ENCODE assay signal across 1 cellular context in genomic region chr6:63565058-63565726, GRCh38.
TF ChIP-seq lines count a peak whose summit lies in the region.

No MANE protein-coding gene starts in this region.

TF ChIP-seq in HepG2, 621 proteins besides CTCF, POLR2A, EP300 and RAD21 (continued from another document and continues in another):
- TF ChIP-seq PLSCR1 (CRISPR knock-in tag; IDR thresholded peaks at IDR 0.05; ENCODE audit: borderline replicate concordance) (no peak), DBP (CRISPR knock-in tag; IDR thresholded peaks at IDR 0.05; ENCODE audit: not compliant biosample characterization) (no peak), ZNF451 (CRISPR knock-in tag; IDR thresholded peaks at IDR 0.05) (no peak), CERS6 (CRISPR knock-in tag; IDR thresholded peaks at IDR 0.05) (no peak), ZNF430 (CRISPR knock-in tag; IDR thresholded peaks at IDR 0.05) (0 out of 2 replicates have a peak, but pooled peaks have one; percentile 11), ONECUT2 (CRISPR knock-in tag; IDR thresholded peaks at IDR 0.05) (no peak), ATM (IDR thresholded peaks at IDR 0.05; ENCODE audit: borderline replicate concordance) (no peak), ZNF34 (CRISPR knock-in tag; IDR thresholded peaks at IDR 0.05; ENCODE audit: borderline replicate concordance) (peak; percentile 81; the same call in 1 of the 2 replicates), SP4 (CRISPR knock-in tag; IDR thresholded peaks at IDR 0.05) (no peak), RXRB (CRISPR knock-in tag; IDR thresholded peaks at IDR 0.05; ENCODE audit: borderline replicate concordance) (peak; percentile 85; the same call in 1 of the 2 replicates), PLRG1 (conservative IDR thresholded peaks at IDR 0.05) (no peak), CCAR2 (optimal IDR thresholded peaks at IDR 0.05; ENCODE audit: low read depth, low read length) (no peak), ARNT2 (CRISPR knock-in tag; IDR thresholded peaks at IDR 0.05; ENCODE audit: low read depth) (no peak), TFDP1 (CRISPR knock-in tag; IDR thresholded peaks at IDR 0.05; ENCODE audit: borderline replicate concordance) (no peak), ZNF20 (CRISPR knock-in tag; IDR thresholded peaks at IDR 0.05) (no peak), SMARCC2 (IDR thresholded peaks at IDR 0.05) (peak; percentile 92; the same call in 1 of the 2 replicates), DZIP1 (CRISPR knock-in tag; IDR thresholded peaks at IDR 0.05) (no peak), SNAPC5 (CRISPR knock-in tag; IDR thresholded peaks at IDR 0.05; ENCODE audit: borderline replicate concordance) (no peak), NR2C2 (CRISPR knock-in tag; IDR thresholded peaks at IDR 0.05; ENCODE audit: borderline replicate concordance) (no peak), HOXA5 (CRISPR knock-in tag; IDR thresholded peaks at IDR 0.05) (no peak), ZBTB43 (CRISPR knock-in tag; conservative IDR thresholded peaks at IDR 0.05) (0 out of 2 replicates have a peak, but pooled peaks have one; percentile 46), HNRNPK (IDR thresholded peaks at IDR 0.05; ENCODE audit: low read depth, low read length, poor library complexity, severe bottlenecking) (no peak), ZXDC (CRISPR knock-in tag; IDR thresholded peaks at IDR 0.05) (no peak), ZNF432 (CRISPR knock-in tag; IDR thresholded peaks at IDR 0.05; ENCODE audit: borderline replicate concordance) (no peak), CENPT (CRISPR knock-in tag; IDR thresholded peaks at IDR 0.05; ENCODE audit: low read depth) (no peak), ZNF616 (CRISPR knock-in tag; IDR thresholded peaks at IDR 0.05; ENCODE audit: low read depth) (no peak), ZNF264 (CRISPR knock-in tag; IDR thresholded peaks at IDR 0.05) (peak; percentile 44; the same call in 1 of the 2 replicates), ATF3 (CRISPR knock-in tag; IDR thresholded peaks at IDR 0.05) (no peak), NFIB (CRISPR knock-in tag; IDR thresholded peaks at IDR 0.05; ENCODE audit: borderline replicate concordance) (no peak), ZNF776 (CRISPR knock-in tag; IDR thresholded peaks at IDR 0.05) (no peak), RFXAP (CRISPR knock-in tag; IDR thresholded peaks at IDR 0.05; ENCODE audit: borderline replicate concordance) (no peak; the same call in 1 of the 2 replicates), ZHX2 (IDR thresholded peaks at IDR 0.05; ENCODE audit: low read depth) (no peak), ZHX2 (CRISPR knock-in tag; IDR thresholded peaks at IDR 0.05; ENCODE audit: borderline replicate concordance) (no peak; the same call in 1 of the 2 replicates), FOXK2 (IDR thresholded peaks at IDR 0.05) (no peak), ZNF557 (CRISPR knock-in tag; IDR thresholded peaks at IDR 0.05) (no peak), ELK4 (CRISPR knock-in tag; IDR thresholded peaks at IDR 0.05; ENCODE audit: borderline replicate concordance) (no peak), TAF1 (CRISPR knock-in tag; IDR thresholded peaks at IDR 0.05) (no peak), TRAFD1 (CRISPR knock-in tag; IDR thresholded peaks at IDR 0.05; ENCODE audit: borderline replicate concordance) (no peak), ZFP36L2 (CRISPR knock-in tag; IDR thresholded peaks at IDR 0.05) (no peak)
